In the genomic region with DNA sequence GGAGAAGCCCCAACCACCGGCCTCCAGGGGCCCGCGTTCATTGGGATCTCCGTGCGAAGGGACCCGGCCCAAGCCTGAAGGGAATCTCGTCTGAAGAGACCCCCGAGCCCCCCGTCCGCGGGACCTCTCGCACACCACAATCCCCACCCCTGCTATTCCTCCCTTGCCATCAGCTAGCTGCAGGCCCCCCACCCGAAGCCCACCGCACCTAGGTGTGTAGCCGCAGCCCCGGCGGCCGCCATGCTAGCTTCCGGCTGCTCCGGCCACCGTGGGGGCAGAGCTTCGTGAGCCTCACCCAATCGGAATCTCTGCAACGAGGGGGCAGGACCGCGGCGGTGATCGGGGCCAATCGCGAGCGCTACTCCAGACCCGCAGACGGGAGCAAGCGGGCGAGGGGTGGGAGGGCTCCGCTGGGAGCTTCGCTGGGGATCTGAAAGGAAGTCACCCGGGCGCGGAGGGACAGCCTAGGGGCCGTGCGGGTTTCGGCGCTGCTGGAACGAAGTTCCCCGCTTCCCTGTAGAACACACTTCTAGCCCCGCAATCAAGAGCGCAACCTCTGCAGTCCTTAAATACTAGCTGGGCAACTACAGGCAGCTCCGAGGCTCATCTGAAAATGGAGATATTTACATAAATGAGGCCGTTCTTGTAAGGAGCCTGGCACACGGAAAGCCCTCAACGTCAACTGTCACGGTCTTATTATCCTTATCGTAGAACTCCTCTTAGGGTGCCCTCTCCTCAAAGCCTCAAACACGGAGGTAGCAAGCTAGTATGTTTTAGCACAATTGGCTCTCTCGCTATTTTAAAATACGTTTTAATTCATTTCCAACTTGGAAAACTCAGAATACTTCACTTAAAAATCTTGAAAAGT, we compare ENCODE assay signal across 8 cellular contexts. TPM values are rescaled to one million over a fixed set of nuclear protein-coding genes. Genes with fewer than 3 reads are reported as not detected.
DNase-seq lines count a peak whose midpoint lies in the region; ATAC-seq lines count a peak whose summit lies in the region.

Gene PIGS, minus strand, starts transcription at position 270 of the 868 bp plus-strand sequence. Its CDS starts 28 bp downstream, at position 242.

- H3K4me3 ChIP-seq in BLaER1: peak within 1 kb of the TSS; percentile 96

- no peaks in the 10 kb centered on the region for H3K27me3 ChIP-seq in BLaER1

- H3K9ac ChIP-seq in BLaER1: peak within 1 kb of the TSS; percentile 88

- H3K4me2 ChIP-seq in BLaER1: peak within 1 kb of the TSS; percentile 94

- H3K36me3 ChIP-seq in BLaER1: peaks cover 30% of the 10 kb centered on the region

- H3K4me1 ChIP-seq in BLaER1: peaks cover 65% of the 10 kb centered on the region

- peak; percentile 86 for ATAC-seq in GM19328 (IDR thresholded peaks at IDR 0.05; ENCODE audit: unreplicated experiment)
- peak; percentile 81 for ATAC-seq in HG03520 (IDR thresholded peaks at IDR 0.05; ENCODE audit: unreplicated experiment)
- ATAC-seq in left lobe of liver: peak; percentile 96

- H3K9me3 ChIP-seq in BLaER1: no peaks in the 10 kb centered on the region

- H4K20me1 ChIP-seq in BLaER1: peaks cover 32% of the 10 kb centered on the region

- DNase-seq in NCI-H69 (lab: John Stamatoyannopoulos, UW) (peak; percentile 98), dedifferentiated amniotic fluid mesenchymal stem cell (ENCODE audit: extremely low spot score) (peak; percentile 93), left lobe of liver (ENCODE audit: low spot score) (peak; percentile 96)
- DNase-seq in activated CD4-positive, alpha-beta T cell treated with anti-CD3 and anti-CD28 coated beads, Interleukin-2, amount 50 U/mL, for 24 hours (ENCODE audit: low read depth in 1 of 2, low spot score in 1 of 2): peak; percentile 80 to 93
- peak; percentile 93 to 96 for DNase-seq in stimulated activated CD4-positive, alpha-beta T cell treated with anti-CD3 and anti-CD28 coated beads, Interleukin-2, amount 100 ng/mL, for 24 hours

- H3K27ac ChIP-seq in BLaER1: peak within 1 kb of the TSS; percentile 77

RNA-seq across cellular contexts. Expression of gene PIGS, which starts in this region (rescaled TPM):
- total RNA-seq in left lobe of liver: 10.1 TPM

Comparison
In these comparisons a context has a peak if more than half of its experiments do, and no peak if none do; other contexts are left out.
1. Peak in every context shown above with its lines: DNase-seq, ATAC-seq, H3K4me3 ChIP-seq and H3K27ac ChIP-seq.